Comparison of ENCODE assay signal across 8 cellular contexts in the genomic region with DNA sequence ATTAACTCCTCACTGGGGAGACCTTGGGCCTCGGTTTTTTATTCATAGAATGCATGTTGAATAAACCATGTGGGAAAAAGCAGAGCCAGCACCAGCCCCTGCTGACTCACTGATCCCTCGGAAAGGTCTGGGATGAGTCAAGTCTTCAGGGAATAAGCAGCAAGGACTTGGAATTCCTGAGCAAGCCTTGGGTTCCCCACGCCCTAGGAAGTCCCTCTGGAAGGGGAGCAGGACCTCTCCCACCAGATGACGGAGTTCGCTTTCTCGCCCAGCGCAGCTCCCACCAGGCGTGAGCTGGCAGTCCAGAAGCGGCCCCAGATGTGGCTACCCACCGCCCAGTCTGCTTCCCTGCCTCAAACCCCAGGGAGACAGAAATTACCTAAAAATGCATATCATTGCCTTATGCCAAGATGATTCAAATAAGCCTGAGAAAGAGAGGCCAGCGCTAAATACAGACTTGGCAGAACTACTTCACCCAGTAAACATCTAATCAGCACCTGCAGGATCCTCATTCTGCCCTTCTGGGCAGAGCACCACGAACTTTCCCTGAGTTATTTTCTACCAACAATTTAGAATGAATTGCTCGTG. TPM values are rescaled to one million over a fixed set of nuclear protein-coding genes. Genes with fewer than 3 reads are reported as not detected.
DNase-seq lines count a peak whose midpoint lies in the region; ATAC-seq, FAIRE-seq and TF ChIP-seq lines count a peak whose summit lies in the region.

No MANE protein-coding gene starts in this region.

- peaks cover 47% of the 10 kb centered on the region for H3K4me1 Mint-ChIP-seq in stimulated activated naive CD8-positive, alpha-beta T cell treated with anti-CD3 and anti-CD28 coated beads, Interleukin-15, amount 100 ng/mL, for 72 hours

- H3K27ac Mint-ChIP-seq in activated naive CD4-positive, alpha-beta T cell treated with anti-CD3 and anti-CD28 coated beads, Interleukin-2, amount 50 U/mL, for 72 hours = peak overlapping the region in 1 of 2 donors; percentile 89
- H3K27ac Mint-ChIP-seq in stimulated activated naive CD8-positive, alpha-beta T cell treated with anti-CD3 and anti-CD28 coated beads, Interleukin-15, amount 100 ng/mL, for 72 hours = peak overlapping the region in 1 of 2 donors; percentile 91

- peak overlapping the region; percentile 8 for H3K4me3 ChIP-seq in left ventricle myocardium inferior

- peaks cover 29% of the 10 kb centered on the region for H3K27me3 Mint-ChIP-seq in stimulated activated naive CD8-positive, alpha-beta T cell treated with anti-CD3 and anti-CD28 coated beads, Interleukin-15, amount 100 ng/mL, for 72 hours

- H3K9me3 Mint-ChIP-seq in activated naive CD4-positive, alpha-beta T cell treated with anti-CD3 and anti-CD28 coated beads, Interleukin-2, amount 50 U/mL, for 72 hours = peaks cover 8 to 22% of the 10 kb centered on the region in 2 donors
- peaks cover 0 to 4% of the 10 kb centered on the region in 2 donors for H3K9me3 Mint-ChIP-seq in stimulated activated naive CD8-positive, alpha-beta T cell treated with anti-CD3 and anti-CD28 coated beads, Interleukin-15, amount 100 ng/mL, for 72 hours

- DNase-seq in activated naive CD4-positive, alpha-beta T cell treated with anti-CD3 and anti-CD28 coated beads, Interleukin-2, amount 50 U/mL, for 72 hours (ENCODE audit: low spot score in 2 of 2) = no peak
- DNase-seq in left ventricle myocardium inferior (peak; percentile 33), GM19239 (ENCODE audit: insufficient read length, low spot score) (no peak)
- no peak for DNase-seq in stimulated activated naive CD8-positive, alpha-beta T cell treated with anti-CD3 and anti-CD28 coated beads, Interleukin-15, amount 100 ng/mL, for 72 hours

- peak overlapping the region; percentile 76 for H3K27ac ChIP-seq in left ventricle myocardium inferior (replicated peaks)

- peak; percentile 27 for ATAC-seq in GM18907 (IDR thresholded peaks at IDR 0.05; ENCODE audit: unreplicated experiment)
- peak; percentile 3 for ATAC-seq in HG03280 (IDR thresholded peaks at IDR 0.05; ENCODE audit: unreplicated experiment)
- ATAC-seq in activated naive CD4-positive, alpha-beta T cell treated with anti-CD3 and anti-CD28 coated beads, Interleukin-2, amount 50 U/mL, for 72 hours = peak; percentile 44 to 72
- ATAC-seq in stimulated activated naive CD8-positive, alpha-beta T cell treated with anti-CD3 and anti-CD28 coated beads, Interleukin-15, amount 100 ng/mL, for 72 hours = peak; percentile 77
- no peak for ATAC-seq in HG02973 (IDR thresholded peaks at IDR 0.05; ENCODE audit: unreplicated experiment)
- ATAC-seq in GM18519 (IDR thresholded peaks at IDR 0.05; ENCODE audit: low FRiP score, unreplicated experiment) = no peak

- peaks cover 6% of the 10 kb centered on the region for H3K36me3 ChIP-seq in left ventricle myocardium inferior

- intact Hi-C loops in left ventricle myocardium inferior (cut with micrococcal nuclease) = no loop called here

- no peak for TF ChIP-seq CTCF in left ventricle myocardium inferior (IDR thresholded peaks at IDR 0.05; ENCODE audit: borderline replicate concordance)

- no peak for FAIRE-seq in GM19239 (lab: Jason Lieb, UNC)

- peaks cover 27% of the 10 kb centered on the region for H3K4me1 ChIP-seq in left ventricle myocardium inferior

- peaks cover 11 to 14% of the 10 kb centered on the region in 2 donors for H3K36me3 Mint-ChIP-seq in activated naive CD4-positive, alpha-beta T cell treated with anti-CD3 and anti-CD28 coated beads, Interleukin-2, amount 50 U/mL, for 72 hours

- peak overlapping the region; percentile 38 to 81 for H3K4me3 Mint-ChIP-seq in stimulated activated naive CD8-positive, alpha-beta T cell treated with anti-CD3 and anti-CD28 coated beads, Interleukin-15, amount 100 ng/mL, for 72 hours

- H3K9me3 ChIP-seq in left ventricle myocardium inferior (replicated peaks) = no peaks in the 10 kb centered on the region

- no peaks in the 10 kb centered on the region for H3K27me3 ChIP-seq in left ventricle myocardium inferior (ENCODE audit: low read depth)

RNA-seq across cellular contexts. Expression of gene BTD, which starts 45.5 kb away (rescaled TPM):
- 10 to 100 TPM in 1 of 2 donors, 1 to 10 TPM in 1; 6.0 to 14.3 TPM for total RNA-seq in activated naive CD4-positive, alpha-beta T cell treated with anti-CD3 and anti-CD28 coated beads, Interleukin-2, amount 50 U/mL, for 72 hours
- 9.2 TPM for total RNA-seq in left ventricle myocardium inferior

RNA-seq across cellular contexts. Expression of gene HACL1, which starts 45.6 kb away (rescaled TPM):
- 10 to 100 TPM; 22.7 to 34.2 TPM for total RNA-seq in activated naive CD4-positive, alpha-beta T cell treated with anti-CD3 and anti-CD28 coated beads, Interleukin-2, amount 50 U/mL, for 72 hours
- 14.9 TPM for total RNA-seq in left ventricle myocardium inferior

Comparison
In these comparisons a context has a peak if more than half of its experiments do, and no peak if none do; other contexts are left out.
1. ATAC-seq: peak in GM18907 (single experiment), HG03280 (single experiment), activated naive CD4-positive, alpha-beta T cell treated with anti-CD3 and anti-CD28 coated beads, Interleukin-2, amount 50 U/mL, for 72 hours (2 of 2) and stimulated activated naive CD8-positive, alpha-beta T cell treated with anti-CD3 and anti-CD28 coated beads, Interleukin-15, amount 100 ng/mL, for 72 hours (single experiment); none in HG02973 (single experiment) and GM18519 (single experiment).